ENCODE assay signal across 8 cellular contexts in genomic region chr19:38514812-38515633, GRCh38.
DNase-seq lines count a peak whose midpoint lies in the region; ATAC-seq and TF ChIP-seq lines count a peak whose summit lies in the region.

No MANE protein-coding gene starts in this region.

- no peak overlapping the region for H3K4me3 Mint-ChIP-seq in activated naive CD4-positive, alpha-beta T cell treated with anti-CD3 and anti-CD28 coated beads, Interleukin-2, amount 10 ng/mL, durations not matched to agents 7 days and 5 days

- peaks cover 33% of the 10 kb centered on the region for H3K27me3 Mint-ChIP-seq in activated naive CD4-positive, alpha-beta T cell treated with anti-CD3 and anti-CD28 coated beads, Interleukin-2, amount 10 ng/mL, durations not matched to agents 7 days and 5 days

- H3K9me3 Mint-ChIP-seq in activated naive CD4-positive, alpha-beta T cell treated with anti-CD3 and anti-CD28 coated beads, Interleukin-2, amount 10 ng/mL, durations not matched to agents 7 days and 5 days: no peaks in the 10 kb centered on the region

- no peaks in the 10 kb centered on the region for H3K9me3 ChIP-seq in vagina

- no peak for TF ChIP-seq POLR2A in vagina (IDR thresholded peaks at IDR 0.05)

- H3K4me1 Mint-ChIP-seq in activated naive CD4-positive, alpha-beta T cell treated with anti-CD3 and anti-CD28 coated beads, Interleukin-2, amount 10 ng/mL, durations not matched to agents 7 days and 5 days: peaks cover 34% of the 10 kb centered on the region

- no peaks in the 10 kb centered on the region for H3K36me3 Mint-ChIP-seq in activated naive CD4-positive, alpha-beta T cell treated with anti-CD3 and anti-CD28 coated beads, Interleukin-2, amount 10 ng/mL, durations not matched to agents 7 days and 5 days

- no peak for ATAC-seq in HG03571 (IDR thresholded peaks at IDR 0.05; ENCODE audit: unreplicated experiment)

- no peaks in the 10 kb centered on the region for H3K36me3 ChIP-seq in vagina

- CTCF ChIA-PET in activated naive CD4-positive, alpha-beta T cell treated with anti-CD3 and anti-CD28 coated beads, Interleukin-2, amount 10 ng/mL, durations not matched to agents 7 days and 5 days (lab: Charles Lee): interaction anchor here (0.7 to 3.6 kb wide), 12 partner anchors 14 to 418 kb away, joined by 3 to 69 read pairs (median 6); partner anchors contain the start of genes ACTN4, EIF3K, FAM98C and MRPS12

- H3K27ac Mint-ChIP-seq in activated naive CD4-positive, alpha-beta T cell treated with anti-CD3 and anti-CD28 coated beads, Interleukin-2, amount 10 ng/mL, durations not matched to agents 7 days and 5 days: peak overlapping the region; percentile 69

- H3K27ac ChIP-seq in vagina: no peak overlapping the region

- no peaks in the 10 kb centered on the region for H3K4me1 ChIP-seq in vagina

- peak; percentile 38 to 65 (median 51) for TF ChIP-seq CTCF in vagina (IDR thresholded peaks at IDR 0.05)

- DNase-seq in GM03348 (ENCODE audit: low spot score) (peak; percentile 91), KG1 (lab: John Stamatoyannopoulos, UW) (peak; percentile 24), SKM-1 (lab: John Stamatoyannopoulos, UW; ENCODE audit: unreplicated experiment) (peak; percentile 16), head of caudate nucleus (peak; percentile 30 to 87 (median 72)), putamen (ENCODE audit: low spot score) (peak; percentile 35), vagina (ENCODE audit: extremely low spot score in 2 of 2) (no peak)
- DNase-seq in activated naive CD4-positive, alpha-beta T cell treated with anti-CD3 and anti-CD28 coated beads, Interleukin-2, amount 10 ng/mL, durations not matched to agents 7 days and 5 days: peak; percentile 81

- intact Hi-C loops in head of caudate nucleus (cut with DNase I): no loop called here
- intact Hi-C loops in vagina (cut with DNase I): no loop called here

- no peaks in the 10 kb centered on the region for H3K27me3 ChIP-seq in vagina

- H3K4me3 ChIP-seq in vagina: no peak overlapping the region

Comparison
In these comparisons a context has a peak if more than half of its experiments do, and no peak if none do; other contexts are left out.
1. DNase-seq: peak in GM03348 (single experiment), KG1 (single experiment), SKM-1 (single experiment), activated naive CD4-positive, alpha-beta T cell treated with anti-CD3 and anti-CD28 coated beads, Interleukin-2, amount 10 ng/mL, durations not matched to agents 7 days and 5 days (single experiment), head of caudate nucleus (42 of 42) and putamen (single experiment); none in vagina (0 of 2).